ENCODE assay signal across 31 cellular contexts in genomic region chr3:97673357-97673997, GRCh38.
"Had no signal": no experiment of that assay in that cellular context is flagged by ENCODE, and none has a peak within 500 bp of the region (broad histone marks: within the 10 kb centered on the region; RNA-seq: fewer than 3 reads in every experiment).

No MANE protein-coding gene starts in this region.

- H3K27me3 ChIP-seq: neutrophil, pancreas, right lobe of liver, sigmoid colon, spleen, suprapubic skin, testis, tibial artery, transverse colon, upper lobe of right lung, uterus had no signal

- DNase-seq: naive thymus-derived CD4-positive, alpha-beta T cell; nephron progenitor cell; nucleus accumbens; pancreas; right cardiac atrium; right lobe of liver; sigmoid colon; spleen; stimulated activated CD4-positive, alpha-beta T cell treated with anti-CD3 and anti-CD28 coated beads, Interleukin-12 subunit alpha, Interleukin-12 subunit beta, amount 100 ng/mL, for 4 hours; stimulated activated CD4-positive, alpha-beta T cell treated with anti-CD3 and anti-CD28 coated beads, Interleukin-1b, Interleukin-23, amount 100 ng/mL, for 48 hours; stimulated activated CD4-positive, alpha-beta T cell treated with anti-CD3 and anti-CD28 coated beads, Interleukin-4, amount 100 ng/mL, for 1 hour; stimulated activated CD4-positive, alpha-beta T cell treated with anti-CD3 and anti-CD28 coated beads, Interleukin-4, amount 100 ng/mL, for 4 hours; stimulated activated CD8-positive, alpha-beta memory T cell treated with anti-CD3 and anti-CD28 coated beads, Interleukin-4, amount 100 ng/mL, for 48 hours; stimulated activated naive CD4-positive, alpha-beta T cell; stimulated activated naive CD8-positive, alpha-beta T cell treated with anti-CD3 and anti-CD28 coated beads, Interleukin-15, amount 100 ng/mL, for 72 hours; stimulated activated naive CD8-positive, alpha-beta T cell treated with anti-CD3 and anti-CD28 coated beads, Interleukin-15, Interleukin-2, amounts not matched to agents 100 U/mL and 50 U/mL, for 24 hours; substantia nigra; testis; tibial artery; transverse colon; upper lobe of right lung; uterus had no signal

- H3K4me2 ChIP-seq: smooth muscle cell had no signal

- H3K36me3 ChIP-seq: neutrophil, pancreas, prostate gland, right lobe of liver, sigmoid colon, spleen, suprapubic skin, tibial artery, transverse colon, upper lobe of right lung, uterus had no signal

- H3K27ac ChIP-seq: neutrophil, pancreas, prostate gland, right lobe of liver, sigmoid colon, skin epidermis, spleen, suprapubic skin, testis, tibial artery, transverse colon, upper lobe of right lung, uterus had no signal

- H3K36me3 Mint-ChIP-seq: naive thymus-derived CD4-positive, alpha-beta T cell; natural killer cell treated with Interleukin-12 subunit alpha and Interleukin-12 subunit beta and Interleukin-15 and Interleukin-18, amount 100 ng/mL, for 72 hours; stimulated activated memory B cell treated with anti-CD40 and anti-IgM and Interleukin-4, amounts not matched to agents 10 μg/mL and 1 μg/mL and 100 μg/mL, for 72 hours; type B pancreatic cell had no signal

- H3K27me3 Mint-ChIP-seq: stimulated activated memory B cell treated with anti-CD40 and anti-IgM and Interleukin-4, amounts not matched to agents 10 μg/mL and 1 μg/mL and 100 μg/mL, for 72 hours had no signal

- H3K4me1 ChIP-seq: pancreas, prostate gland, right lobe of liver, sigmoid colon, spleen, suprapubic skin, testis, transverse colon, upper lobe of right lung, uterus had no signal

- H3K27ac Mint-ChIP-seq: naive thymus-derived CD4-positive, alpha-beta T cell; natural killer cell treated with Interleukin-12 subunit alpha and Interleukin-12 subunit beta and Interleukin-15 and Interleukin-18, amount 100 ng/mL, for 72 hours; nephron progenitor cell; stimulated activated memory B cell treated with anti-CD40 and anti-IgM and Interleukin-4, amounts not matched to agents 10 μg/mL and 1 μg/mL and 100 μg/mL, for 72 hours; stimulated activated naive CD8-positive, alpha-beta T cell treated with anti-CD3 and anti-CD28 coated beads, Interleukin-15, amount 100 ng/mL, for 72 hours; type B pancreatic cell had no signal

- H3K4me1 Mint-ChIP-seq: naive thymus-derived CD4-positive, alpha-beta T cell; nephron progenitor cell; neural crest cell; stimulated activated memory B cell treated with anti-CD40 and anti-IgM and Interleukin-4, amounts not matched to agents 10 μg/mL and 1 μg/mL and 100 μg/mL, for 72 hours; stimulated activated naive CD8-positive, alpha-beta T cell treated with anti-CD3 and anti-CD28 coated beads, Interleukin-15, amount 100 ng/mL, for 72 hours had no signal

- H3K9me3 ChIP-seq: neutrophil, pancreas, prostate gland, right lobe of liver, sigmoid colon, spleen, suprapubic skin, testis, tibial artery, transverse colon, upper lobe of right lung, uterus had no signal

- H3K9me3 Mint-ChIP-seq: naive thymus-derived CD4-positive, alpha-beta T cell; nephron progenitor cell; neural crest cell; stimulated activated memory B cell treated with anti-CD40 and anti-IgM and Interleukin-4, amounts not matched to agents 10 μg/mL and 1 μg/mL and 100 μg/mL, for 72 hours; stimulated activated naive CD8-positive, alpha-beta T cell treated with anti-CD3 and anti-CD28 coated beads, Interleukin-15, amount 100 ng/mL, for 72 hours; type B pancreatic cell had no signal

- ATAC-seq: naive thymus-derived CD4-positive, alpha-beta T cell; natural killer cell treated with Interleukin-12 subunit alpha and Interleukin-12 subunit beta and Interleukin-15 and Interleukin-18, amount 100 ng/mL, for 72 hours; pancreas; right cardiac atrium; right lobe of liver; stimulated activated memory B cell treated with anti-CD40 and anti-IgM and Interleukin-4, amounts not matched to agents 10 μg/mL and 1 μg/mL and 100 μg/mL, for 72 hours; stimulated activated naive CD8-positive, alpha-beta T cell treated with anti-CD3 and anti-CD28 coated beads, Interleukin-15, amount 100 ng/mL, for 72 hours; stimulated activated naive CD8-positive, alpha-beta T cell treated with anti-CD3 and anti-CD28 coated beads, Interleukin-15, Interleukin-2, amounts not matched to agents 100 U/mL and 50 U/mL, for 24 hours; upper lobe of right lung had no signal

- H3K4me3 Mint-ChIP-seq: naive thymus-derived CD4-positive, alpha-beta T cell; natural killer cell treated with Interleukin-12 subunit alpha and Interleukin-12 subunit beta and Interleukin-15 and Interleukin-18, amount 100 ng/mL, for 72 hours; nephron progenitor cell; neural crest cell; stimulated activated memory B cell treated with anti-CD40 and anti-IgM and Interleukin-4, amounts not matched to agents 10 μg/mL and 1 μg/mL and 100 μg/mL, for 72 hours; stimulated activated naive CD8-positive, alpha-beta T cell treated with anti-CD3 and anti-CD28 coated beads, Interleukin-15, amount 100 ng/mL, for 72 hours; type B pancreatic cell had no signal

- H3K4me3 ChIP-seq: pancreas, prostate gland, right lobe of liver, sigmoid colon, skin epidermis, smooth muscle cell, spleen, suprapubic skin, testis, tibial artery, transverse colon, upper lobe of right lung, uterus had no signal
